ENCODE assay signal across 10 cellular contexts in genomic region chrX:109911046-109911445, GRCh38.
A peak's percentile ranks its signal among the peaks of the same experiment; 100 is the strongest.
DNase-seq lines count a peak whose midpoint lies in the region; ATAC-seq and TF ChIP-seq lines count a peak whose summit lies in the region.
"Had no signal": no experiment of that assay in that cellular context is flagged by ENCODE, and none has a peak within 500 bp of the region (broad histone marks: within the 10 kb centered on the region; RNA-seq: fewer than 3 reads in every experiment).

No MANE protein-coding gene starts in this region.

- H3K9me2 ChIP-seq in MM.1S (replicated peaks; ENCODE audit: insufficient read depth, low read length), result no peaks in the 10 kb centered on the region

- H3K27ac Mint-ChIP-seq in chondrocyte (ENCODE audit: unreplicated experiment), result no peak overlapping the region
- H3K27ac Mint-ChIP-seq in neural crest cell (ENCODE audit: unreplicated experiment), result no peak overlapping the region
- no peak overlapping the region for H3K27ac Mint-ChIP-seq in Calu3 (ENCODE audit: unreplicated experiment)

- H3K79me2 ChIP-seq in MM.1S (ENCODE audit: low read length), result no peaks in the 10 kb centered on the region

- H3K27ac ChIP-seq in MM.1S (ENCODE audit: low read length), result no peak overlapping the region

- CTCF ChIA-PET in Calu3 (lab: Charles Lee), result interaction anchor here (1.0 kb wide), 1 partner anchor 236 kb away, joined by 8 read pairs; no protein-coding TSS in a partner anchor

- no peak for ATAC-seq in GM18511 (IDR thresholded peaks at IDR 0.05; ENCODE audit: unreplicated experiment)
- ATAC-seq: activated CD4-positive, CD25-positive, alpha-beta regulatory T cell treated with anti-CD3 and anti-CD28 coated beads, Interleukin-2, amount 50 U/mL, for 24 hours had no signal

- H3K27me3 ChIP-seq in MM.1S (replicated peaks; ENCODE audit: insufficient read depth, low read length), result no peaks in the 10 kb centered on the region

- H3K4me3 ChIP-seq in MM.1S (ENCODE audit: low read length), result no peak overlapping the region

- H3K27me3 Mint-ChIP-seq in chondrocyte (ENCODE audit: low read depth) (peaks cover 6% of the 10 kb centered on the region), neural crest cell (ENCODE audit: low read depth) (peaks cover 7% of the 10 kb centered on the region), Calu3 (ENCODE audit: unreplicated experiment) (peaks cover 18% of the 10 kb centered on the region)
- H3K27me3 Mint-ChIP-seq: central memory CD8-positive, alpha-beta T cell had no signal

- H3K4me3 Mint-ChIP-seq in chondrocyte (ENCODE audit: unreplicated experiment) (no peak overlapping the region), neural crest cell (no peak overlapping the region), Calu3 (ENCODE audit: low read depth, unreplicated experiment) (no peak overlapping the region)
- H3K4me3 Mint-ChIP-seq: central memory CD8-positive, alpha-beta T cell had no signal

- no TSS peak for BruUV-seq in Calu3 (replicated peaks; lab: Mats Ljungman, UMichigan)

- H3K36me3 ChIP-seq in MM.1S (replicated peaks; ENCODE audit: insufficient read depth, low read length), result no peaks in the 10 kb centered on the region

- no peaks in the 10 kb centered on the region for H3K9me3 ChIP-seq in MM.1S (replicated peaks; ENCODE audit: insufficient read depth, low read length)

- H3K4me2 ChIP-seq in MM.1S (ENCODE audit: low read depth, low read length), result no peak overlapping the region

- intact Hi-C loops in Calu3 (cut with micrococcal nuclease; ENCODE audit: unreplicated experiment), result loop anchor here (1.0 to 5.0 kb wide), 3 partner anchors 214 to 501 kb away; no protein-coding TSS in a partner anchor

- no peaks in the 10 kb centered on the region for H3F3A ChIP-seq in MM.1S (ENCODE audit: insufficient read depth, low read length)

- peak; percentile 2 for DNase-seq in EH (ENCODE audit: low read depth)
- no peak for DNase-seq in MM.1S
- no peak for DNase-seq in chondrocyte (ENCODE audit: low spot score)
- DNase-seq in neural crest cell (ENCODE audit: low read depth, low spot score), result no peak
- no peak for DNase-seq in SW480 (ENCODE audit: low spot score)
- DNase-seq in SKM-1 (lab: John Stamatoyannopoulos, UW; ENCODE audit: unreplicated experiment), result no peak
- no peak for DNase-seq in Calu3

- no peak overlapping the region for H3K9ac ChIP-seq in MM.1S (ENCODE audit: low read length)

- TF ChIP-seq CTCF in MM.1S (IDR thresholded peaks at IDR 0.05; ENCODE audit: low read length) (peak; percentile 63), chondrocyte (IDR thresholded peaks at IDR 0.05) (peak; percentile 86), neural crest cell (conservative IDR thresholded peaks at IDR 0.05) (peak; percentile 73), Calu3 (IDR thresholded peaks at IDR 0.05; ENCODE audit: unreplicated experiment) (no peak)

- no peaks in the 10 kb centered on the region for H4K20me1 ChIP-seq in MM.1S (ENCODE audit: insufficient read depth, low read length)

- no peak overlapping the region for H2AFZ ChIP-seq in MM.1S (ENCODE audit: low read length)

- no peaks in the 10 kb centered on the region for H3K4me1 ChIP-seq in MM.1S (ENCODE audit: low read length)

- no peaks in the 10 kb centered on the region for H3K9me3 Mint-ChIP-seq in chondrocyte (ENCODE audit: low read depth)
- H3K9me3 Mint-ChIP-seq in neural crest cell, result peaks cover 8% of the 10 kb centered on the region
- no peaks in the 10 kb centered on the region for H3K9me3 Mint-ChIP-seq in Calu3 (ENCODE audit: low read depth, unreplicated experiment)
- H3K9me3 Mint-ChIP-seq: central memory CD8-positive, alpha-beta T cell had no signal

- H3K36me3 Mint-ChIP-seq in chondrocyte (ENCODE audit: low read depth) (no peaks in the 10 kb centered on the region), neural crest cell (ENCODE audit: low read depth) (no peaks in the 10 kb centered on the region), Calu3 (ENCODE audit: insufficient read depth, unreplicated experiment) (no peaks in the 10 kb centered on the region)

- H3K4me1 Mint-ChIP-seq in chondrocyte (ENCODE audit: low read depth), result no peaks in the 10 kb centered on the region
- H3K4me1 Mint-ChIP-seq in neural crest cell, result peaks cover 5% of the 10 kb centered on the region
- H3K4me1 Mint-ChIP-seq in Calu3 (ENCODE audit: low read depth, unreplicated experiment), result no peaks in the 10 kb centered on the region
- H3K4me1 Mint-ChIP-seq: central memory CD8-positive, alpha-beta T cell had no signal
